ENCODE assay signal across 34 cellular contexts in the genomic region with DNA sequence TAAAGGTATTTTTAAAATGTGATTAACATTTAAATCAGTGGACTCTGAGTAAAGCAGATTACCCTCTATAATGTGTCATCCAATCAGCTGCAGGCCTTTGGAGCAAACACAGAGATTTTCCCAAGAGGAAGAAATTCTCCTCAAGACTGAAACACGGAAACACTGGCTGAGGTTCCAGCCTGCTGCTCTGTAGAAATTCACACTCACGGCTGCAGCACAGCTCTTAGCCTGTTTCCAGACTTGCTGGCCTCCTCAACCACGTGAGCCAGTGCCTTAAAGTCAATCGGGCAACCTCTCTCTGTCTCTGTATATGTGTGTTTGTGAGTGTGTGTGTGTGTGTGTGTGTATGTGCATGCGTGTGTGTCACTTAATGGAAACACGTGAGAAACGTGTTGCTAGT. TPM values are rescaled to one million over a fixed set of nuclear protein-coding genes. Genes with fewer than 3 reads are reported as not detected.
"Had no signal": no experiment of that assay in that cellular context is flagged by ENCODE, and none has a peak within 500 bp of the region (broad histone marks: within the 10 kb centered on the region; RNA-seq: fewer than 3 reads in every experiment).

No MANE protein-coding gene starts in this region.

- H3K36me3 ChIP-seq: adrenal gland, brain microvascular endothelial cell, breast epithelium had no signal

- H3K4me3 ChIP-seq: adrenal gland, body of pancreas, breast epithelium had no signal

- ATAC-seq: activated CD8-positive, alpha-beta T cell treated with anti-CD3 and anti-CD28 coated beads for 36 hours; activated naive CD4-positive, alpha-beta T cell treated with anti-CD3 and anti-CD28 coated beads, Interleukin-2, amount 50 U/mL, for 72 hours; activated T-cell treated with anti-CD3 and anti-CD28 coated beads, Interleukin-2, amount 50 U/mL, for 4 hours; activated T-cell treated with anti-CD3 and anti-CD28 coated beads, Interleukin-2, amount 50 U/mL, for 72 hours; activated T-helper 17 cell treated with anti-CD3 and anti-CD28 coated beads, Interleukin-2, amount 50 U/mL, for 72 hours; body of pancreas had no signal

- H3K27me3 ChIP-seq: adrenal gland, body of pancreas, brain microvascular endothelial cell, breast epithelium had no signal

- H3K27ac ChIP-seq: adrenal gland, body of pancreas, brain microvascular endothelial cell, breast epithelium, VCaP had no signal

- DNase-seq: activated B cell treated with CpG ODN at 0.5 μM for 24 hours; activated CD4-positive, alpha-beta memory T cell treated with anti-CD3 and anti-CD28 coated beads for 36 hours; activated CD4-positive, alpha-beta T cell treated with anti-CD3 and anti-CD28 coated beads for 4 hours; activated CD4-positive, alpha-beta T cell treated with anti-CD3 and anti-CD28 coated beads, Interleukin-2, amount 10 ng/mL, durations not matched to agents 24 days and 14 days; activated CD4-positive, alpha-beta T cell treated with anti-CD3 and anti-CD28 coated beads, Interleukin-2, amount 50 U/mL, for 1 hour; activated CD4-positive, alpha-beta T cell treated with anti-CD3 and anti-CD28 coated beads, Interleukin-2, amount 50 U/mL, for 4 hours; activated CD4-positive, CD25-positive, alpha-beta regulatory T cell treated with anti-CD3 and anti-CD28 coated beads, Interleukin-2, amount 50 U/mL, for 72 hours; activated CD8-positive, alpha-beta memory T cell treated with anti-CD3 and anti-CD28 coated beads, Interleukin-2, amount 50 U/mL, for 4 hours; activated CD8-positive, alpha-beta T cell treated with anti-CD3 and anti-CD28 coated beads for 36 hours; activated effector memory CD4-positive, alpha-beta T cell treated with anti-CD3 and anti-CD28 coated beads, Interleukin-2, amount 50 U/mL, for 16 hours; activated gamma-delta T cell treated with Interleukin-2 at 50 U/mL for 16 hours; activated naive CD4-positive, alpha-beta T cell; activated naive CD4-positive, alpha-beta T cell treated with anti-CD3 and anti-CD28 coated beads for 36 hours; activated naive CD4-positive, alpha-beta T cell treated with anti-CD3 and anti-CD28 coated beads, Interleukin-2, amount 50 U/mL, for 16 hours; activated naive CD8-positive, alpha-beta T cell treated with anti-CD3 and anti-CD28 coated beads for 36 hours; activated T-cell treated with anti-CD3 and anti-CD28 coated beads for 4 hours; activated T-cell treated with anti-CD3 and anti-CD28 coated beads, Interleukin-2, amount 50 U/mL, for 1 hour; activated T-cell treated with anti-CD3 and anti-CD28 coated beads, Interleukin-2, amount 50 U/mL, for 4 hours; activated T-cell treated with anti-CD3 and anti-CD28 coated beads, Interleukin-2, amount 50 U/mL, for 72 hours; adrenal gland; amniotic stem cell; aorta; body of pancreas; brain microvascular endothelial cell; central memory CD4-positive, alpha-beta T cell; T-helper 1 cell; T-helper 2 cell; T-helper 9 cell had no signal

- H3K4me1 ChIP-seq: body of pancreas, breast epithelium had no signal

- H3K9me3 ChIP-seq: adrenal gland, body of pancreas, breast epithelium had no signal

RNA-seq across cellular contexts. Expression of gene PDE10A, which starts 41.1 kb away (rescaled TPM):
- total RNA-seq: activated B cell treated with CpG ODN at 0.5 μM for 24 hours; activated CD4-positive, alpha-beta memory T cell treated with anti-CD3 and anti-CD28 coated beads for 36 hours; activated CD4-positive, alpha-beta T cell treated with anti-CD3 and anti-CD28 coated beads, Interleukin-2, amount 10 ng/mL, durations not matched to agents 24 days and 14 days; activated CD8-positive, alpha-beta memory T cell treated with anti-CD3 and anti-CD28 coated beads for 36 hours; activated CD8-positive, alpha-beta T cell treated with anti-CD3 and anti-CD28 coated beads for 36 hours; activated naive CD4-positive, alpha-beta T cell treated with anti-CD3 and anti-CD28 coated beads for 36 hours; activated naive CD4-positive, alpha-beta T cell treated with anti-CD3 and anti-CD28 coated beads, Interleukin-2, amount 50 U/mL, for 72 hours; activated naive CD8-positive, alpha-beta T cell treated with anti-CD3 and anti-CD28 coated beads for 36 hours; activated T-cell treated with anti-CD3 and anti-CD28 coated beads, Interleukin-2, amount 50 U/mL, for 72 hours; activated T-helper 1 cell treated with anti-CD3 and anti-CD28 coated beads, Interleukin-12 subunit alpha, Interleukin-12 subunit beta, Interleukin-2, Interleukin-4 antibody, amounts not matched to agents 30 ng/mL and 10 ng/mL and 1 ng/mL, durations not matched to agents 14 hours and 24 hours and 36 hours; activated T-helper 17 cell treated with anti-CD3 and anti-CD28 coated beads, Interleukin-2, amount 50 U/mL, for 72 hours had no signal
